In the genomic region with DNA sequence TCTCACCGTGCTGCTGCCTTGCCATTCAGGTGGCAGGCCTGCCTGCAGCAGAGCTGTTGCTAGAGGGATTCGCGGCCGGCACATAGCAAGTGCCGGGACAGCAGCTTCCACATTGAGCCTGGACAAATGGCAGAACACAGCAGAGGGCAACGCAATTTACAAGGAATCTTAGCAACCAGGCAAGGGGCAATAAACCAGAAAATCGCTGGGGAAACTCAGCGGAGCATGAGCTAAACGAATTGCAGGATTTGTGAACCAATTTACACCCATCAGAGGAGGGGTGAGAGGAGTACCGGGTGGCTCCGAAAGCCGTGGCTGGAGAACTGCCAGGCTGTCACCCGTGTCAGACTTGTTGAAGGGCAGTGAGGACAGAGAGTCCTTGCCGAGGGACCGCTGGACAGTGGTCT, we compare ENCODE assay signal across 16 cellular contexts. TPM values are rescaled to one million over a fixed set of nuclear protein-coding genes. Genes with fewer than 3 reads are reported as not detected.
DNase-seq lines count a peak whose midpoint lies in the region; ATAC-seq and TF ChIP-seq lines count a peak whose summit lies in the region.
"Had no signal": no experiment of that assay in that cellular context is flagged by ENCODE, and none has a peak within 500 bp of the region (broad histone marks: within the 10 kb centered on the region; RNA-seq: fewer than 3 reads in every experiment).

No MANE protein-coding gene starts in this region.

- H3K27ac ChIP-seq in right atrium auricular region (no peak overlapping the region), esophagus muscularis mucosa (replicated peaks in 1 of 4) (no peak overlapping the region)
- H3K27ac ChIP-seq: RWPE1 had no signal

- H3K4me1 ChIP-seq in right atrium auricular region (peaks cover 0 to 23% of the 10 kb centered on the region in 2 donors), esophagus muscularis mucosa (peaks cover 0 to 12% (median 0%) of the 10 kb centered on the region in 4 donors)

- ATAC-seq in Right ventricle myocardium superior (ENCODE audit: poor library complexity) (peak; percentile 48), GM18502 (IDR thresholded peaks at IDR 0.05; ENCODE audit: poor library complexity, unreplicated experiment) (no peak)
- ATAC-seq: activated CD8-positive, alpha-beta T cell treated with anti-CD3 and anti-CD28 coated beads for 36 hours; natural killer cell had no signal

- H3K9me3 ChIP-seq in right atrium auricular region (no peaks in the 10 kb centered on the region), esophagus muscularis mucosa (peaks cover 0 to 7% (median 0%) of the 10 kb centered on the region in 4 donors)

- 51% methylated on average over 15 of the region's 15 CpGs for WGBS in esophagus muscularis mucosa

- no peaks in the 10 kb centered on the region for H3K36me3 ChIP-seq in right atrium auricular region
- H3K36me3 ChIP-seq in esophagus muscularis mucosa, result no peaks in the 10 kb centered on the region

- TF ChIP-seq EP300 in esophagus muscularis mucosa (IDR thresholded peaks at IDR 0.05), result no peak

- no peak for TF ChIP-seq POLR2A in esophagus muscularis mucosa (IDR thresholded peaks at IDR 0.05; ENCODE audit: low read depth)

- H3K4me3 ChIP-seq in right atrium auricular region, result no peak overlapping the region
- H3K4me3 ChIP-seq in esophagus muscularis mucosa, result no peak overlapping the region
- H3K4me3 ChIP-seq: lung had no signal

- DNase-seq in Right ventricle myocardium superior, result peak; percentile 56
- DNase-seq in right atrium auricular region (ENCODE audit: low spot score), result no peak
- DNase-seq in astrocyte of the hippocampus (ENCODE audit: low read depth, low spot score), result peak; percentile 62
- peak; percentile 47 for DNase-seq in kidney tubule cell (ENCODE audit: low spot score)
- no peak for DNase-seq in SIG-M5 treated with dmso at 0.1 percent for 504 hours (lab: John Stamatoyannopoulos, UW; ENCODE audit: unreplicated experiment)
- DNase-seq in EL, result no peak
- no peak for DNase-seq in esophagus muscularis mucosa (ENCODE audit: extremely low spot score)
- DNase-seq: activated CD8-positive, alpha-beta T cell treated with anti-CD3 and anti-CD28 coated beads for 36 hours; activated naive CD8-positive, alpha-beta T cell treated with anti-CD3 and anti-CD28 coated beads for 36 hours; effector memory CD4-positive, alpha-beta T cell; natural killer cell; NCI-H187 treated with DMSO at 0.1 percent for 48 hours; NK-92 treated with Interleukin-12 subunit alpha and Interleukin-12 subunit beta, amount 100 ng/mL, for 24 hours had no signal

- TF ChIP-seq CTCF in right atrium auricular region (IDR thresholded peaks at IDR 0.05), result no peak
- TF ChIP-seq CTCF in esophagus muscularis mucosa (IDR thresholded peaks at IDR 0.05), result no peak

- H3K27me3 ChIP-seq in right atrium auricular region (no peaks in the 10 kb centered on the region), esophagus muscularis mucosa (peaks cover 0 to 11% (median 0%) of the 10 kb centered on the region in 4 donors)

- intact Hi-C loops in Right ventricle myocardium superior (cut with DNase I) (no loop called here), esophagus muscularis mucosa (cut with DNase I) (no loop called here)

RNA-seq across cellular contexts. Expression of a gene that starts 58.6 kb away (rescaled TPM):
- total RNA-seq in Right ventricle myocardium superior (0.51 TPM), right atrium auricular region (1 to 10 TPM; 1.5 to 1.6 TPM), esophagus muscularis mucosa (10 to 100 TPM in 2 of 4 donors, 1 to 10 TPM in 2; 9.4 to 19.4 (median 12.6) TPM)
- total RNA-seq: activated CD8-positive, alpha-beta T cell treated with anti-CD3 and anti-CD28 coated beads for 36 hours; activated naive CD8-positive, alpha-beta T cell treated with anti-CD3 and anti-CD28 coated beads for 36 hours had no signal

Comparison
In these comparisons a context has a peak if more than half of its experiments do, and no peak if none do; other contexts are left out.
1. DNase-seq: peak in Right ventricle myocardium superior (single experiment), astrocyte of the hippocampus (single experiment) and kidney tubule cell (single experiment); none in right atrium auricular region (single experiment), SIG-M5 treated with dmso at 0.1 percent for 504 hours (single experiment), EL (single experiment) and esophagus muscularis mucosa (single experiment).